In the genomic region with DNA sequence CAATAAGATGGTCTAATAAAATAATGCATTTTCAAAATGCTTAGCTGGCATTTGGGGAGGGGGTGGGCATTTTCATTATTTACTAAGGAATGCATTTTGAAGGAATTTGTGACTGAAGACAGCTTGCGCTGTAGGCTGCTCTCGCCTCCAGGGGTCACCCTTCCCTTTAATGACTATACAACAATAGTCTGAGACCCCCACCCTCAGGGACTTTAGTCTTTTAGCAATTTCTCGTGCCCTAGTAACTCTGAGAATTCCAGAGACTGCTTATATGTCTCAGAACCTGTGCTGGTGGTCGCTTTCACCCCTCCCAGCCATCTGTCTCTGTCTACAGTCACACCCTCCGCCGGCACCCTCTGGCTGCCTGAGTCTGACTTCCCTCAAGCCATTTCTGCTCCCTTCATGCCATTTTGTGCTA, we compare ENCODE assay signal across 9 cellular contexts.
DNase-seq lines count a peak whose midpoint lies in the region; ATAC-seq and TF ChIP-seq lines count a peak whose summit lies in the region.
"Had no signal": no experiment of that assay in that cellular context is flagged by ENCODE, and none has a peak within 500 bp of the region (broad histone marks: within the 10 kb centered on the region; RNA-seq: fewer than 3 reads in every experiment).

No MANE protein-coding gene starts in this region.

- no peak overlapping the region for H3K9ac ChIP-seq in H9 (ENCODE audit: extremely low read depth, insufficient read length, low read length)
- H3K9ac ChIP-seq in SK-N-MC (ENCODE audit: insufficient read length) = no peak overlapping the region

- H3K4me1 ChIP-seq in BE2C = peaks cover 6% of the 10 kb centered on the region; the same call in 1 of the 2 replicates
- H3K4me1 ChIP-seq in H9 (ENCODE audit: insufficient read depth, low read length) = peaks cover 5% of the 10 kb centered on the region; the same call in 1 of the 2 replicates

- H3K9me3 ChIP-seq in BE2C (no peaks in the 10 kb centered on the region), H9 (ENCODE audit: control insufficient read depth, low read depth, low read length) (no peaks in the 10 kb centered on the region), SK-N-MC (ENCODE audit: low read depth, low read length) (no peaks in the 10 kb centered on the region)

- H3K23me2 ChIP-seq in H9 (ENCODE audit: insufficient read length, low read depth, low read length, poor library complexity, severe bottlenecking) = no peaks in the 10 kb centered on the region

- H2BK12ac ChIP-seq in H9 (ENCODE audit: insufficient read length, low read depth, low read length) = no peak overlapping the region

- no peak overlapping the region for H4K91ac ChIP-seq in H9 (ENCODE audit: insufficient read length, low read depth, low read length)

- no peaks in the 10 kb centered on the region; the same call in 1 of the 2 replicates for H3K27me3 Mint-ChIP-seq in H9 (ENCODE audit: low read depth)

- H3K9me3 Mint-ChIP-seq in H9 = peaks cover 0 to 2% of the 10 kb centered on the region in 2 experiments; a peak in 3 of 5 replicates

- no peaks in the 10 kb centered on the region for H3K27me3 ChIP-seq in BE2C
- no peaks in the 10 kb centered on the region for H3K27me3 ChIP-seq in H9 (ENCODE audit: insufficient read depth, low read length)

- H3T11ph ChIP-seq in H9 (ENCODE audit: low read length) = no peak overlapping the region

- WGBS in H9 (ENCODE audit: extremely low coverage, insufficient read length, low lambda C conversion rate) = no CpG with 5 or more reads among the region's 6 CpGs

- no peak overlapping the region for H2BK20ac ChIP-seq in H9 (ENCODE audit: low read depth, low read length, poor library complexity, severe bottlenecking)

- no peak overlapping the region for H4K8ac ChIP-seq in H9 (replicated peaks; ENCODE audit: insufficient read length, low read depth, low read length)

- H3K27ac ChIP-seq in H9 (ENCODE audit: insufficient read length, low read depth, low read length) = no peak overlapping the region
- H3K27ac ChIP-seq in SK-N-MC = peak overlapping the region; percentile 44; the same call in 1 of the 2 replicates

- peak; percentile 86 for TF ChIP-seq CTCF in BE2C (IDR thresholded peaks at IDR 0.05; ENCODE audit: low read depth, low read length)
- TF ChIP-seq CTCF in H9 (conservative IDR thresholded peaks at IDR 0.05) = peak; percentile 88

- no peaks in the 10 kb centered on the region for H3K79me1 ChIP-seq in H9 (ENCODE audit: insufficient read depth, low read depth, low read length, poor library complexity, severe bottlenecking)

- no peak overlapping the region for H2AFZ ChIP-seq in H9 (ENCODE audit: low read length)

- no peak overlapping the region for H2AK5ac ChIP-seq in H9 (ENCODE audit: insufficient read length, low read length)

- H2BK15ac ChIP-seq in H9 (ENCODE audit: low read depth, low read length) = no peak overlapping the region

- no peaks in the 10 kb centered on the region for H4K20me1 ChIP-seq in H9 (ENCODE audit: control insufficient read depth, insufficient read depth, insufficient read length)

- H3K4me1 Mint-ChIP-seq in H9 = peaks cover 36 to 37% of the 10 kb centered on the region in 2 experiments

- H2BK120ac ChIP-seq in H9 (ENCODE audit: low read depth, low read length, poor library complexity, severe bottlenecking) = no peak overlapping the region

- peak overlapping the region; percentile 26; the same call in 1 of the 2 replicates for H3K4me3 ChIP-seq in BE2C (ENCODE audit: low read depth, low read length)
- peak overlapping the region; percentile 46 for H3K4me3 ChIP-seq in SK-N-MC

- H3K36me3 Mint-ChIP-seq in H9 (ENCODE audit: insufficient read depth in 1 of 3, low read depth in 3 of 3) = peaks cover 0 to under 1% (median 0%) of the 10 kb centered on the region in 3 experiments; a peak in 1 of 7 replicates

- no peaks in the 10 kb centered on the region for H3K79me2 ChIP-seq in H9 (ENCODE audit: insufficient read depth, low read length)

- H3K4ac ChIP-seq in H9 (ENCODE audit: low read depth, low read length) = no peak overlapping the region

- no peak overlapping the region for H3K23ac ChIP-seq in H9 (ENCODE audit: insufficient read length, low read depth, low read length)

- H3K14ac ChIP-seq in H9 (ENCODE audit: insufficient read depth, low read length) = no peak overlapping the region

- H3K4me2 ChIP-seq in H9 (ENCODE audit: insufficient read depth, insufficient read length, low read length) = no peak overlapping the region

- no peak overlapping the region for H3K27ac Mint-ChIP-seq in H9

- H4K5ac ChIP-seq in H9 (ENCODE audit: insufficient read length, low read depth, low read length) = no peak overlapping the region

- peak overlapping the region in 1 of 2 experiments; percentile 31; a peak in 2 of 5 replicates for H3K4me3 Mint-ChIP-seq in H9

- no peak overlapping the region for H3K56ac ChIP-seq in H9 (ENCODE audit: insufficient read length, low read depth, low read length)

- ATAC-seq in HG03280 (IDR thresholded peaks at IDR 0.05; ENCODE audit: unreplicated experiment) = no peak

- H3K36me3 ChIP-seq in BE2C (no peaks in the 10 kb centered on the region), SK-N-MC (ENCODE audit: insufficient read depth, low read length) (no peaks in the 10 kb centered on the region)

- DNase-seq in BE2C (peak; percentile 71), H9 (peak; percentile 60), SK-N-MC (ENCODE audit: low read depth, low spot score) (peak; percentile 20), islet precursor cell (peak; percentile 59), NCI-H1048 (lab: John Stamatoyannopoulos, UW) (no peak), NCI-H526 treated with DMSO at 0.1 percent for 48 hours (lab: John Stamatoyannopoulos, UW) (no peak)
- DNase-seq in activated naive CD4-positive, alpha-beta T cell treated with anti-CD3 and anti-CD28 coated beads, Interleukin-2, amount 50 U/mL, for 16 hours = no peak
- DNase-seq: Karpas-422 had no signal

- H2BK5ac ChIP-seq in H9 (ENCODE audit: insufficient read length, low read length) = no peak overlapping the region

- H3K18ac ChIP-seq in H9 (ENCODE audit: insufficient read length, low read depth, low read length) = no peak overlapping the region

Comparison
In these comparisons a context has a peak if more than half of its experiments do, and no peak if none do; other contexts are left out.
1. DNase-seq: peak in BE2C (single experiment), H9 (single experiment), SK-N-MC (single experiment) and islet precursor cell (single experiment); none in NCI-H1048 (single experiment), activated naive CD4-positive, alpha-beta T cell treated with anti-CD3 and anti-CD28 coated beads, Interleukin-2, amount 50 U/mL, for 16 hours (single experiment) and NCI-H526 treated with DMSO at 0.1 percent for 48 hours (single experiment).